ENCODE assay signal across 10 cellular contexts in the genomic region with DNA sequence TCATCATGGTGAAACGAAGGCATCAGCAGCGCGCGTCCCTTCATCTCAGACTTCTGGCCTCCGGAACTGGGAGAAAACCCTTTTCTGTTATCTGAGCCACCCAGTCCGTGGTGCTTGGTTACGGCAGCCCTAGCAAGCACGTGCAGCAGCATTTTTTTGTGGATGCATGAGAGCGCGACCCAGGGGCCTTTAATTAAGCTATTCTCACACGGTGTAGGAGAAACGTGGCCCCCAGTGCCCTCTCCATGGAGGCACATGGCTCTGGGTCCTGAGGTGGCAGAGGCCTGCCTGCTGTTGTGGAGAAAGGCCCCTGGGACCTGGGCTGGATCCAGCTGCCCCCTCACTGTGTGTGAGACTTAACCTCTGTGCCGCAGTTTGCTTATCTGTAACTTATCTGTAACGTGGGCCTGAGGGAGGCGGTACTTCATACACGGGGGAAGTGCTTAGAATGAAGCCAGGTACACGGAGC. TPM values are rescaled to one million over a fixed set of nuclear protein-coding genes. Genes with fewer than 3 reads are reported as not detected.
DNase-seq lines count a peak whose midpoint lies in the region; ATAC-seq lines count a peak whose summit lies in the region.
"Had no signal": no experiment of that assay in that cellular context is flagged by ENCODE, and none has a peak within 500 bp of the region (broad histone marks: within the 10 kb centered on the region; RNA-seq: fewer than 3 reads in every experiment).

No MANE protein-coding gene starts in this region.

- H3K27ac ChIP-seq in angular gyrus (ENCODE audit: low read depth, low read length) (peak overlapping the region; percentile 78), temporal lobe (ENCODE audit: low read depth, low read length) (peak overlapping the region; percentile 5)
- H3K27ac ChIP-seq: thoracic aorta had no signal

- peak; percentile 18 for ATAC-seq in Right ventricle myocardium superior (ENCODE audit: poor library complexity)
- no peak for ATAC-seq in Right ventricle myocardium inferior

- intact Hi-C loops in Right ventricle myocardium superior (cut with DNase I) (no loop called here), Right ventricle myocardium inferior (cut with DNase I) (no loop called here)

- DNase-seq in Right ventricle myocardium superior = no peak
- DNase-seq in Right ventricle myocardium inferior (ENCODE audit: missing footprints) = no peak
- peak; percentile 63 for DNase-seq in left kidney (ENCODE audit: low read depth, low spot score)
- DNase-seq in activated CD4-positive, alpha-beta T cell treated with anti-CD3 and anti-CD28 coated beads for 4 hours = no peak
- no peak for DNase-seq in NOMO-1 (lab: John Stamatoyannopoulos, UW; ENCODE audit: unreplicated experiment in 2 of 2)
- DNase-seq in NCI-H524 treated with DMSO at 0.1 percent for 48 hours (lab: John Stamatoyannopoulos, UW) = no peak
- DNase-seq: stimulated activated CD4-positive, alpha-beta T cell treated with anti-CD3 and anti-CD28 coated beads, Interleukin-4, amount 100 ng/mL, for 24 hours had no signal

RNA-seq across cellular contexts. Expression of a gene that starts 9.5 kb away (rescaled TPM):
- total RNA-seq in Right ventricle myocardium superior = 30.9 TPM
- total RNA-seq in Right ventricle myocardium inferior = 26.7 TPM
- 66.1 TPM for total RNA-seq in temporal lobe
